1 cellular context compared by ENCODE assay signal in genomic region chr5:37370864-37371726, GRCh38.
TF ChIP-seq lines count a peak whose summit lies in the region.

Gene NUP155, minus strand, starts transcription at chr5:37371106. Its CDS starts 129 bp downstream, at chr5:37370977.

TF ChIP-seq in HepG2, 621 proteins besides CTCF, POLR2A, EP300 and RAD21 (continued from another document and continues in another):
- TF ChIP-seq POLR2AphosphoS5 (IDR thresholded peaks at IDR 0.05; ENCODE audit: low read depth, low read length) (no peak; the same call in none of the 2 replicates), ZNF607 (CRISPR knock-in tag; IDR thresholded peaks at IDR 0.05; ENCODE audit: borderline replicate concordance) (peak; percentile 44), HOXA7 (CRISPR knock-in tag; IDR thresholded peaks at IDR 0.05) (no peak), PTBP1 (IDR thresholded peaks at IDR 0.05; ENCODE audit: low read depth, low read length, poor library complexity, severe bottlenecking) (peak; percentile 62), ZNF792 (CRISPR knock-in tag; IDR thresholded peaks at IDR 0.05) (0 out of 2 replicates have a peak, but pooled peaks have one; percentile 2), ZNF652 (CRISPR knock-in tag; IDR thresholded peaks at IDR 0.05; ENCODE audit: borderline replicate concordance, low read depth) (0 out of 2 replicates have a peak, but pooled peaks have one; percentile 9), KLF12 (CRISPR knock-in tag; IDR thresholded peaks at IDR 0.05; ENCODE audit: borderline replicate concordance) (0 out of 2 replicates have a peak, but pooled peaks have one; percentile 22), ZNF720 (CRISPR knock-in tag; IDR thresholded peaks at IDR 0.05) (no peak), ZNF549 (CRISPR knock-in tag; IDR thresholded peaks at IDR 0.05) (no peak), ZNF672 (CRISPR knock-in tag; IDR thresholded peaks at IDR 0.05) (no peak), JUND (CRISPR knock-in tag; IDR thresholded peaks at IDR 0.05) (no peak), ZKSCAN1 (IDR thresholded peaks at IDR 0.05; ENCODE audit: low read length) (no peak), DNMT1 (CRISPR knock-in tag; IDR thresholded peaks at IDR 0.05) (no peak), ZNF83 (CRISPR knock-in tag; IDR thresholded peaks at IDR 0.05; ENCODE audit: borderline replicate concordance) (0 out of 2 replicates have a peak, but pooled peaks have one; percentile 24), ZBTB46 (CRISPR knock-in tag; IDR thresholded peaks at IDR 0.05; ENCODE audit: borderline replicate concordance) (no peak), ZHX2 (IDR thresholded peaks at IDR 0.05; ENCODE audit: low read depth) (peak; percentile 92), ZHX2 (CRISPR knock-in tag; IDR thresholded peaks at IDR 0.05; ENCODE audit: borderline replicate concordance) (no peak), ARID2 (CRISPR knock-in tag; IDR thresholded peaks at IDR 0.05; ENCODE audit: borderline replicate concordance) (no peak), NFE2L2 (IDR thresholded peaks at IDR 0.05; ENCODE audit: low read length) (no peak), ZNF281 (CRISPR knock-in tag; IDR thresholded peaks at IDR 0.05; ENCODE audit: borderline replicate concordance) (no peak), ZBED4 (CRISPR knock-in tag; IDR thresholded peaks at IDR 0.05; ENCODE audit: borderline replicate concordance) (0 out of 2 replicates have a peak, but pooled peaks have one; percentile 17), SIN3B (IDR thresholded peaks at IDR 0.05; ENCODE audit: low read length) (peak; percentile 91), ZNF691 (CRISPR knock-in tag; IDR thresholded peaks at IDR 0.05; ENCODE audit: borderline replicate concordance, low read depth) (no peak), NCOR1 (IDR thresholded peaks at IDR 0.05; ENCODE audit: borderline replicate concordance, low read length) (no peak), SRF (IDR thresholded peaks at IDR 0.05; ENCODE audit: low read depth, low read length) (peak; percentile 64; the same call in 1 of the 2 replicates), NR0B2 (CRISPR knock-in tag; IDR thresholded peaks at IDR 0.05) (no peak), SKI (IDR thresholded peaks at IDR 0.05; ENCODE audit: partially characterized antibody) (no peak), ZNF543 (CRISPR knock-in tag; IDR thresholded peaks at IDR 0.05) (no peak), ZIK1 (CRISPR knock-in tag; IDR thresholded peaks at IDR 0.05; ENCODE audit: borderline replicate concordance, low read depth) (no peak), MAFK (conservative IDR thresholded peaks at IDR 0.05 in 1 of 2, IDR thresholded peaks at IDR 0.05 in 1 of 2; ENCODE audit: low read length in 2 of 2) (0 out of 4 replicates have a peak, but pooled peaks of 1 of the 2 experiments have one; percentile 16), THYN1 (CRISPR knock-in tag; IDR thresholded peaks at IDR 0.05; ENCODE audit: borderline replicate concordance, low read depth) (no peak), ZNF790 (CRISPR knock-in tag; IDR thresholded peaks at IDR 0.05; ENCODE audit: borderline replicate concordance) (no peak; the same call in 1 of the 2 replicates), ZNF33A (CRISPR knock-in tag; IDR thresholded peaks at IDR 0.05; ENCODE audit: borderline replicate concordance) (no peak), ELF1 (CRISPR knock-in tag; IDR thresholded peaks at IDR 0.05) (peak; percentile 87), BHLHE40 (IDR thresholded peaks at IDR 0.05; ENCODE audit: low read length) (no peak), BRCA1 (CRISPR knock-in tag; IDR thresholded peaks at IDR 0.05) (no peak), SMYD3 (CRISPR knock-in tag; IDR thresholded peaks at IDR 0.05) (peak; percentile 65; the same call in 1 of the 2 replicates), AHDC1 (CRISPR knock-in tag; IDR thresholded peaks at IDR 0.05; ENCODE audit: borderline replicate concordance) (no peak), ZBTB38 (CRISPR knock-in tag; IDR thresholded peaks at IDR 0.05) (peak; percentile 93), SIX1 (CRISPR knock-in tag; IDR thresholded peaks at IDR 0.05; ENCODE audit: borderline replicate concordance) (no peak), DPF2 (CRISPR knock-in tag; IDR thresholded peaks at IDR 0.05; ENCODE audit: borderline replicate concordance, low read depth) (no peak)
